24 cellular contexts compared by ENCODE assay signal in the genomic region with DNA sequence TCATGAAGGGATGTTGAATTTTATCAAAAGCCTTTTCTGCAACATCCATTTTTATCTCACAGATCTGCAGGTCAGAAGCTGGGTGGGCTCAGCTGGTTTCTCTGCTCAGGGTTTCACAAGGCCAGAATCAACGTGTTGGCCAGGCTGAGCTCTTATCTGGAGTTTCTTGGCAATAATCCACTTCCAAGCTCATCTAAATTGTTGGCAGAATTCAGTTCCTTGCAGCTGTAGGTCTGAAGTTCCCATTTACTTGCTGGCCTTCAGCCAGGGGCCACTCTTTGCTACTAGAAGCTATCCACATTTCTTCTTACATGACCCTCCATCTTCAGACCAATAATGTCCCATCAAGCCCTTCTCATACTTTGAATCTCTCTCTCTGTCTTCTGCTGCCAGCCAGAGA.
DNase-seq lines count a peak whose midpoint lies in the region; ATAC-seq and TF ChIP-seq lines count a peak whose summit lies in the region.
"Had no signal": no experiment of that assay in that cellular context is flagged by ENCODE, and none has a peak within 500 bp of the region (broad histone marks: within the 10 kb centered on the region; RNA-seq: fewer than 3 reads in every experiment).

No MANE protein-coding gene starts in this region.

- H3K27me3 ChIP-seq in right atrium auricular region (no peaks in the 10 kb centered on the region), transverse colon (no peaks in the 10 kb centered on the region), lower lobe of right lung (ENCODE audit: low read depth) (no peaks in the 10 kb centered on the region)
- H3K27me3 ChIP-seq: BLaER1 treated with 17β-estradiol and CSF1 and Interleukin-3, amounts not matched to agents 10 nM and 100 nM; esophagus squamous epithelium had no signal

- peaks cover 0 to 11% of the 10 kb centered on the region in 2 donors for H3K4me1 ChIP-seq in right atrium auricular region
- peaks cover 0 to 9% (median 5%) of the 10 kb centered on the region in 4 donors for H3K4me1 ChIP-seq in transverse colon
- H3K4me1 ChIP-seq in lower lobe of right lung = peaks cover 5% of the 10 kb centered on the region
- H3K4me1 ChIP-seq: A549; BLaER1 treated with 17β-estradiol and CSF1 and Interleukin-3, amounts not matched to agents 10 nM and 100 nM had no signal

- TF ChIP-seq POLR2A in transverse colon (IDR thresholded peaks at IDR 0.05) = no peak

- no peak for TF ChIP-seq CTCF in right atrium auricular region (IDR thresholded peaks at IDR 0.05)
- no peak for TF ChIP-seq CTCF in choroid plexus epithelial cell (conservative IDR thresholded peaks at IDR 0.05; ENCODE audit: low read depth, low read length)
- TF ChIP-seq CTCF in transverse colon (IDR thresholded peaks at IDR 0.05) = no peak
- TF ChIP-seq CTCF in lower lobe of right lung (IDR thresholded peaks at IDR 0.05) = no peak

- H3K27ac ChIP-seq in right atrium auricular region (no peak overlapping the region), transverse colon (no peak overlapping the region), lower lobe of right lung (no peak overlapping the region)
- H3K27ac ChIP-seq: A549; BLaER1 treated with 17β-estradiol and CSF1 and Interleukin-3, amounts not matched to agents 10 nM and 100 nM; esophagus squamous epithelium had no signal

- H3K36me3 ChIP-seq in right atrium auricular region = no peaks in the 10 kb centered on the region
- no peaks in the 10 kb centered on the region for H3K36me3 ChIP-seq in transverse colon
- H3K36me3 ChIP-seq in lower lobe of right lung = no peaks in the 10 kb centered on the region
- H3K36me3 ChIP-seq: esophagus squamous epithelium, HAP-1 had no signal

- no peak overlapping the region for H3K4me3 ChIP-seq in right atrium auricular region
- no peak overlapping the region for H3K4me3 ChIP-seq in choroid plexus epithelial cell (ENCODE audit: low read depth, low read length)
- H3K4me3 ChIP-seq in transverse colon = no peak overlapping the region
- no peak overlapping the region for H3K4me3 ChIP-seq in lower lobe of right lung
- H3K4me3 ChIP-seq: A549; BLaER1 treated with 17β-estradiol and CSF1 and Interleukin-3, amounts not matched to agents 10 nM and 100 nM; esophagus squamous epithelium; HAP-1 had no signal

- in situ Hi-C loops in transverse colon (cut with MboI; ENCODE audit: low pct_ligation_motif_present in 1 of 4, low pct_unique_long_range_greater_than_20kb in 1 of 4, low sequenced_read_pairs in 3 of 4) = no loop called here

- H3K9me3 ChIP-seq in right atrium auricular region (no peaks in the 10 kb centered on the region), transverse colon (no peaks in the 10 kb centered on the region), lower lobe of right lung (no peaks in the 10 kb centered on the region)
- H3K9me3 ChIP-seq: A549, esophagus squamous epithelium, HAP-1 had no signal

- ATAC-seq in Right ventricle myocardium inferior = peak; percentile 44
- ATAC-seq in lower lobe of right lung = no peak
- ATAC-seq: A549 had no signal

- WGBS in transverse colon (ENCODE audit: low coverage in 1 of 2), 2 donors = 32% methylated on average over 1 of the region's 1 CpG; no CpG with 5 or more reads in 1 of the 2 donors

- intact Hi-C loops in Right ventricle myocardium inferior (cut with DNase I) = no loop called here
- intact Hi-C loops in transverse colon (cut with DNase I; ENCODE audit: low total_unique reads) = no loop called here
- intact Hi-C loops in lower lobe of right lung (cut with DNase I) = no loop called here

- DNase-seq in Right ventricle myocardium inferior (ENCODE audit: missing footprints) (peak; percentile 77), right atrium auricular region (ENCODE audit: low spot score) (no peak), choroid plexus epithelial cell (ENCODE audit: low read depth) (peak; percentile 65), iris pigment epithelial cell (ENCODE audit: low read depth) (peak; percentile 68), transverse colon (peak; percentile 35), anterior cingulate cortex (lab: John Stamatoyannopoulos, UW) (no peak), lower lobe of right lung (no peak)
- DNase-seq in activated effector memory CD4-positive, alpha-beta T cell treated with anti-CD3 and anti-CD28 coated beads, Interleukin-2, amount 50 U/mL, for 16 hours = no peak
- DNase-seq: activated CD4-positive, alpha-beta T cell treated with anti-CD3 and anti-CD28 coated beads for 48 hours; amygdala; cerebellar nuclear complex; effector memory CD4-positive, alpha-beta T cell; esophagus squamous epithelium; Karpas-422; NCI-H1092; NCI-H2029 treated with DMSO at 0.1 percent for 48 hours; NCI-H510A treated with DMSO at 0.1 percent for 48 hours; nucleus accumbens; retina; stimulated activated CD4-positive, alpha-beta T cell treated with anti-CD3 and anti-CD28 coated beads, Interleukin-15, amount 100 ng/mL, for 24 hours; substantia nigra had no signal

- no peak for TF ChIP-seq EP300 in transverse colon (IDR thresholded peaks at IDR 0.05; ENCODE audit: low read depth)

Comparison
In these comparisons a context has a peak if more than half of its experiments do, and no peak if none do; other contexts are left out.
1. DNase-seq: peak in Right ventricle myocardium inferior (single experiment), choroid plexus epithelial cell (single experiment), iris pigment epithelial cell (single experiment) and transverse colon (single experiment); none in right atrium auricular region (single experiment), activated effector memory CD4-positive, alpha-beta T cell treated with anti-CD3 and anti-CD28 coated beads, Interleukin-2, amount 50 U/mL, for 16 hours (single experiment), anterior cingulate cortex (0 of 58) and lower lobe of right lung (single experiment).